In the genomic region with DNA sequence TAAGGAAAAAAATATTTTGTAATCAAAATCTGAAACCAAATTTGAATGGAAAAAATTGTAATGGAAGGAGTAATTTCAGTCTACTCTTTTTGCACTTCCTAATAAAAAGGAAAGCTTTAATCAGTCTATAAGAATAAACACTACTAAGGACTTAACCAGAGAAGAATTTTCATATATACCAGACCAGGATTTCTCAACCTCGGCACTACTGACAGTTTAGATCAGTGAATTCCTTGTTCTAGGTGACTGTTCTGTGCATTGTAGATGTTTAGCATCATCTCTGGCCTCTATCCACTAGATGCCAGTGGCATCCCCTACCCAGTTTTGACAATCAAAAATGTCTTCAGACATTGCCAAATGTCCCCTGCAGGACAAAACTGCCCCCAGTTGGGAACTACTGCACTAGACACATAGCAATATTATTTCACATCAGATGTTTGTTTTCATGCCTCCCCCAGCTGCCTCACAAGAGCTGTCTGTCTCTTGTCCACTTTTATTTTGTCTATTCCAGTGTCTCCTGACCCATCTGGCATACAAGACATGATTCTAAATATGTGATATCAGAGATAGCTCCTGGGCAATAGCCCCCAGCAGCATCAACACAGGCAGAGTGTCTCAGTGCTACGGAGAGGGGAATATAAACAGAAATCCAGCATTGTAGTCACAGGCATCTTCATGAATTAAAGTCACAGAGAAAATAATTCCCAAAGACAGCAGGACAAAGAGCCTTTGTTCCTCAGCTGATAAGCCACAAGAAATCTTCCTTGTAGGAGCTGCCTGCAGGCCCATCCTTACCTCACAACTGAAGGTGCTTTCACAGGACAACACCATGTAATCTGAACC, we compare ENCODE assay signal across 27 cellular contexts. TPM values are rescaled to one million over a fixed set of nuclear protein-coding genes. Genes with fewer than 3 reads are reported as not detected.
DNase-seq lines count a peak whose midpoint lies in the region; TF ChIP-seq lines count a peak whose summit lies in the region.
"Had no signal": no experiment of that assay in that cellular context is flagged by ENCODE, and none has a peak within 500 bp of the region (broad histone marks: within the 10 kb centered on the region; RNA-seq: fewer than 3 reads in every experiment).

No MANE protein-coding gene starts in this region.

- H3K27ac Mint-ChIP-seq in endodermal cell = peak overlapping the region; percentile 69
- H3K27ac Mint-ChIP-seq: activated CD4-positive, alpha-beta T cell treated with anti-CD3 and anti-CD28 coated beads for 36 hours; activated CD8-positive, alpha-beta T cell treated with anti-CD3 and anti-CD28 coated beads, Interleukin-2, amount 10 ng/mL, durations not matched to agents 7 days and 5 days; activated T-helper 2 cell treated with anti-CD3 and anti-CD28 coated beads, Interferon-gamma antibody, Interleukin-2, Interleukin-4, amounts not matched to agents 10 μg/mL and 5 μg/mL and 100 μg/mL, durations not matched to agents 14 hours and 24 hours and 36 hours; immature natural killer cell; progenitor cell of endocrine pancreas; T-helper 2 cell treated with Interferon-gamma antibody and Interleukin-4, amounts not matched to agents 5 μg/mL and 100 μg/mL, for 36 hours had no signal

- H3K4me3 Mint-ChIP-seq in endodermal cell = no peak overlapping the region
- H3K4me3 Mint-ChIP-seq: activated CD4-positive, alpha-beta T cell treated with anti-CD3 and anti-CD28 coated beads for 36 hours; activated CD8-positive, alpha-beta T cell treated with anti-CD3 and anti-CD28 coated beads, Interleukin-2, amount 10 ng/mL, durations not matched to agents 7 days and 5 days; immature natural killer cell; T-helper 2 cell treated with Interferon-gamma antibody and Interleukin-4, amounts not matched to agents 5 μg/mL and 100 μg/mL, for 36 hours had no signal

- DNase-seq in adipocyte (ENCODE audit: low read depth) (peak; percentile 32), endodermal cell (no peak), medulla oblongata (ENCODE audit: extremely low spot score) (peak; percentile 54), superior temporal gyrus (ENCODE audit: extremely low spot score) (peak; percentile 80), sigmoid colon (no peak), germinal center (ENCODE audit: low spot score) (no peak), NCI-H2171 treated with DMSO at 0.1 percent for 48 hours (lab: John Stamatoyannopoulos, UW) (no peak)
- DNase-seq: activated CD4-positive, alpha-beta T cell treated with anti-CD3 and anti-CD28 coated beads for 36 hours; activated CD8-positive, alpha-beta T cell treated with anti-CD3 and anti-CD28 coated beads, Interleukin-2, amount 10 ng/mL, durations not matched to agents 7 days and 5 days; aorta; DMS153; immature natural killer cell; left lung; NCI-H1417 treated with DMSO at 0.1 percent for 48 hours; NCI-H2081 treated with DMSO at 0.1 percent for 48 hours; NCI-H345; NCI-H69; SHP77; stimulated activated CD4-positive, alpha-beta T cell treated with anti-CD3 and anti-CD28 coated beads, Interleukin-4, amount 100 ng/mL, for 24 hours; upper lobe of left lung had no signal

- TF ChIP-seq CTCF in endodermal cell (conservative IDR thresholded peaks at IDR 0.05) (no peak), sigmoid colon (IDR thresholded peaks at IDR 0.05) (no peak)

- no peaks in the 10 kb centered on the region for H3K27me3 Mint-ChIP-seq in endodermal cell (ENCODE audit: insufficient read depth)
- H3K27me3 Mint-ChIP-seq: activated CD4-positive, alpha-beta T cell treated with anti-CD3 and anti-CD28 coated beads for 36 hours; progenitor cell of endocrine pancreas had no signal

- H3K27me3 ChIP-seq in adipocyte (replicated peaks; ENCODE audit: control insufficient read depth, insufficient read depth, low read length) = no peaks in the 10 kb centered on the region
- no peaks in the 10 kb centered on the region for H3K27me3 ChIP-seq in endodermal cell (ENCODE audit: control insufficient read depth, insufficient read depth, low read length, poor library complexity, severe bottlenecking)
- no peaks in the 10 kb centered on the region for H3K27me3 ChIP-seq in sigmoid colon
- H3K27me3 ChIP-seq: BLaER1 treated with 17β-estradiol and CSF1 and Interleukin-3, amounts not matched to agents 10 nM and 100 nM; cardiac muscle cell; left lung; neutrophil; upper lobe of left lung had no signal

- no peak overlapping the region for H3K4me3 ChIP-seq in adipocyte (ENCODE audit: low read length)
- H3K4me3 ChIP-seq in endodermal cell (ENCODE audit: low read length) = no peak overlapping the region
- H3K4me3 ChIP-seq in sigmoid colon = no peak overlapping the region
- H3K4me3 ChIP-seq: BLaER1 treated with 17β-estradiol and CSF1 and Interleukin-3, amounts not matched to agents 10 nM and 100 nM; cardiac muscle cell; HAP-1; left lung; upper lobe of left lung had no signal

- H3K36me3 Mint-ChIP-seq in endodermal cell (ENCODE audit: low read depth) = peaks cover 29% of the 10 kb centered on the region

- TF ChIP-seq POLR2A in sigmoid colon (IDR thresholded peaks at IDR 0.05) = no peak

- no peaks in the 10 kb centered on the region for H3K9me3 Mint-ChIP-seq in endodermal cell
- H3K9me3 Mint-ChIP-seq: immature natural killer cell had no signal

- no peaks in the 10 kb centered on the region for H3K9me3 ChIP-seq in adipocyte (ENCODE audit: control insufficient read depth, low read length)
- no peaks in the 10 kb centered on the region for H3K9me3 ChIP-seq in endodermal cell (ENCODE audit: control insufficient read depth, low read length)
- no peaks in the 10 kb centered on the region for H3K9me3 ChIP-seq in sigmoid colon
- H3K9me3 ChIP-seq: HAP-1, neutrophil, upper lobe of left lung had no signal

- H3K4me1 ChIP-seq in adipocyte (ENCODE audit: control insufficient read depth, insufficient read depth, low read length) (no peaks in the 10 kb centered on the region), endodermal cell (ENCODE audit: control insufficient read depth, insufficient read depth, low read length) (peaks cover 4% of the 10 kb centered on the region), sigmoid colon (peaks cover 0 to 24% (median 4%) of the 10 kb centered on the region in 4 donors)
- H3K4me1 ChIP-seq: HAP-1 had no signal

- H3K9ac ChIP-seq in adipocyte (ENCODE audit: low read length) (no peak overlapping the region), endodermal cell (ENCODE audit: extremely low read depth, low read length, poor library complexity, severe bottlenecking) (peak overlapping the region; percentile 11)
- H3K9ac ChIP-seq: BLaER1 treated with 17β-estradiol and CSF1 and Interleukin-3, amounts not matched to agents 10 nM and 100 nM had no signal

- H3K36me3 ChIP-seq in adipocyte (ENCODE audit: control insufficient read depth, insufficient read depth, low read length, severe bottlenecking) (peaks cover 26% of the 10 kb centered on the region), endodermal cell (ENCODE audit: control insufficient read depth, insufficient read depth, low read length) (peaks cover 19% of the 10 kb centered on the region), sigmoid colon (peaks cover 0 to 32% (median 0%) of the 10 kb centered on the region in 4 donors)
- H3K36me3 ChIP-seq: neutrophil had no signal

- H3K27ac ChIP-seq in endodermal cell (ENCODE audit: low read depth, low read length) (peak overlapping the region; percentile 5), sigmoid colon (no peak overlapping the region)
- H3K27ac ChIP-seq: BLaER1 treated with 17β-estradiol and CSF1 and Interleukin-3, amounts not matched to agents 10 nM and 100 nM; cardiac muscle cell; left lung; neutrophil; upper lobe of left lung had no signal

- intact Hi-C loops in sigmoid colon (cut with DNase I) = no loop called here

- H3K4me1 Mint-ChIP-seq in endodermal cell = peaks cover 13% of the 10 kb centered on the region
- H3K4me1 Mint-ChIP-seq: immature natural killer cell had no signal

- 80 to 98% methylated on average over 2 of the region's 2 CpGs for WGBS in endodermal cell (ENCODE audit: insufficient coverage in 1 of 2, insufficient read length in 1 of 2), 2 experiments
- WGBS in sigmoid colon, 2 donors = 21 to 72% methylated on average over 2 of the region's 2 CpGs

- no peak for TF ChIP-seq EP300 in sigmoid colon (IDR thresholded peaks at IDR 0.05)

RNA-seq across cellular contexts. Expression of gene DNAAF9, which starts 27.0 kb away (rescaled TPM):
- total RNA-seq in endodermal cell (10 to 100 TPM in 1 of 2 donors, 1 to 10 TPM in 1; 9.6 to 12.1 TPM), sigmoid colon (10 to 100 TPM; 20.3 to 38.5 (median 22.8) TPM)
- 13.1 TPM for polyA plus RNA-seq in endodermal cell (2013, experiment 1 of 2)
- polyA plus RNA-seq in endodermal cell (2013, experiment 2 of 2) = 12.3 TPM
- 1 to 10 TPM in 2 of 3 donors, under 1 TPM in 1; 0.92 to 3.3 (median 1.2) TPM for polyA plus RNA-seq in sigmoid colon

Comparison
In these comparisons a context has a peak if more than half of its experiments do, and no peak if none do; other contexts are left out.
1. DNase-seq: peak in adipocyte (single experiment), medulla oblongata (single experiment) and superior temporal gyrus (single experiment); none in endodermal cell (single experiment), sigmoid colon (single experiment), germinal center (single experiment) and NCI-H2171 treated with DMSO at 0.1 percent for 48 hours (single experiment).